In the genomic region with DNA sequence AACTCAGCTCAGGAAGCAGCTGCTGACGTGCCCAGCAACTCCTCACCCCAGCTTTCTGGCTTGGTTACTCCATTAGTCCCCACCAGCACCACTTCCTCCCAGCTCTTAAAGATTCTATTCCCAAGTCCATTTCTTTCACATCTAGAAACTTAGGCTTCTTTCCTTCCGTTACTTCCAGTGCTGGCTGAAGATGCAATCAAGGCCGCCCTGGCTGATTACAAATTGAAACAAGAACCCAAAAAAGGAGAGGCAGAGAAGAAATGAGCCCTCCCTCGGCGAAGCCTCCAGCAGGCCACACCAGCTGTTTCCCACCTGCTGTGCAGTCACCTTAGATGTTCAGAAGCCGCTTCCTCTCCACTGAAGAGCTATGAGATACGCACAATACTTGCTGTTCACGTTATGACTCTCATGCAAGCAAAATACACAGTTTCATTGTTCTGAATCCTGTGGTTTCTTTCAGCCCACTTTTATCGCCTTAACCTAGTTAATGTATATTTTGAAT, we compare ENCODE assay signal across 9 cellular contexts. TPM values are rescaled to one million over a fixed set of nuclear protein-coding genes. Genes with fewer than 3 reads are reported as not detected.
DNase-seq lines count a peak whose midpoint lies in the region; ATAC-seq and TF ChIP-seq lines count a peak whose summit lies in the region.
"Had no signal": no experiment of that assay in that cellular context is flagged by ENCODE, and none has a peak within 500 bp of the region (broad histone marks: within the 10 kb centered on the region; RNA-seq: fewer than 3 reads in every experiment).

No MANE protein-coding gene starts in this region.

- no peak for TF ChIP-seq CTCF in DND-41 (IDR thresholded peaks at IDR 0.05; ENCODE audit: borderline replicate concordance, extremely low read depth, low read length, poor library complexity, severe bottlenecking)
- TF ChIP-seq CTCF in spleen (IDR thresholded peaks at IDR 0.05 in 8 of 11, conservative IDR thresholded peaks at IDR 0.05 in 3 of 11), result no peak
- TF ChIP-seq CTCF in neural progenitor cell (IDR thresholded peaks at IDR 0.05), result no peak

- no peak for TF ChIP-seq POLR2A in spleen (IDR thresholded peaks at IDR 0.05)

- H3K27ac Mint-ChIP-seq in neural progenitor cell, result no peak overlapping the region

- H3K27me3 ChIP-seq in DND-41 (ENCODE audit: insufficient read depth, low read length, poor library complexity), result no peaks in the 10 kb centered on the region
- no peaks in the 10 kb centered on the region for H3K27me3 ChIP-seq in spleen (replicated peaks in 1 of 7)
- H3K27me3 ChIP-seq in neural progenitor cell, result no peaks in the 10 kb centered on the region
- H3K27me3 ChIP-seq: right lobe of liver had no signal

- intact Hi-C loops in spleen (cut with DNase I; ENCODE audit: low total_unique reads), result loop anchor here (5.0 to 10.0 kb wide), 3 partner anchors 96 to 526 kb away; partner anchors contain the start of genes ALKBH2 and UNG

- 39 to 66% (median 61%) methylated on average over 9 of the region's 9 CpGs for WGBS in spleen, 5 donors

- H3K4me1 ChIP-seq in DND-41 (ENCODE audit: insufficient read depth, low read length) (peaks cover 28% of the 10 kb centered on the region), spleen (peaks cover 48 to 97% (median 60%) of the 10 kb centered on the region in 6 donors), neural progenitor cell (no peaks in the 10 kb centered on the region)

- H3K4me3 ChIP-seq in DND-41 (ENCODE audit: low read depth in 1 of 2, low read length in 2 of 2), result no peak overlapping the region
- H3K4me3 ChIP-seq in spleen, result peak overlapping the region in 1 of 8 donors; percentile 3
- H3K4me3 ChIP-seq in neural progenitor cell, result no peak overlapping the region
- H3K4me3 ChIP-seq: right lobe of liver had no signal

- H4K20me1 ChIP-seq in DND-41 (ENCODE audit: insufficient read depth, low read length) (no peaks in the 10 kb centered on the region), neural progenitor cell (ENCODE audit: low read depth) (no peaks in the 10 kb centered on the region)

- no peak overlapping the region for H3K4me3 Mint-ChIP-seq in neural progenitor cell

- H3K4me1 Mint-ChIP-seq in neural progenitor cell, result peaks cover 4% of the 10 kb centered on the region

- H3K27me3 Mint-ChIP-seq in neural progenitor cell (ENCODE audit: insufficient read depth, low read depth), result peaks cover 5% of the 10 kb centered on the region

- no peaks in the 10 kb centered on the region for H3K9me3 ChIP-seq in DND-41 (ENCODE audit: insufficient read depth, low read length, severe bottlenecking)
- H3K9me3 ChIP-seq in spleen, result no peaks in the 10 kb centered on the region
- H3K9me3 ChIP-seq in neural progenitor cell (ENCODE audit: low read depth), result no peaks in the 10 kb centered on the region
- H3K9me3 ChIP-seq: right lobe of liver had no signal

- no peak overlapping the region for H3K27ac ChIP-seq in DND-41 (ENCODE audit: low read length)
- H3K27ac ChIP-seq in spleen, result peak overlapping the region; percentile 41 to 98 (median 72)
- H3K27ac ChIP-seq in neural progenitor cell, result no peak overlapping the region

- no peak overlapping the region for H2AFZ ChIP-seq in DND-41 (ENCODE audit: low read depth, low read length)
- no peak overlapping the region for H2AFZ ChIP-seq in neural progenitor cell (replicated peaks)

- H3K36me3 ChIP-seq in DND-41 (ENCODE audit: insufficient read depth, low read length), result peaks cover 50% of the 10 kb centered on the region
- peaks cover 4 to 66% (median 58%) of the 10 kb centered on the region in 6 donors for H3K36me3 ChIP-seq in spleen
- H3K36me3 ChIP-seq in neural progenitor cell, result peaks cover 6% of the 10 kb centered on the region

- H3K36me3 Mint-ChIP-seq in neural progenitor cell, result peaks cover 13% of the 10 kb centered on the region

- H3K4me2 ChIP-seq in DND-41 (ENCODE audit: insufficient read depth, low read length) (no peak overlapping the region), neural progenitor cell (no peak overlapping the region)

- peaks cover 13% of the 10 kb centered on the region for H3F3A ChIP-seq in neural progenitor cell (ENCODE audit: low read depth)

- no peaks in the 10 kb centered on the region for H3K9me3 Mint-ChIP-seq in neural progenitor cell

- DNase-seq in DND-41 (peak; percentile 75), NCI-H146 treated with DMSO at 0.1 percent for 48 hours (lab: John Stamatoyannopoulos, UW; ENCODE audit: unreplicated experiment) (peak; percentile 7), activated T-helper 1 cell treated with Interleukin-2 at 50 U/mL for 16 hours (ENCODE audit: low read depth) (peak; percentile 43), spleen (peak; percentile 86), neural progenitor cell (ENCODE audit: low spot score) (no peak), GM03348 (ENCODE audit: low spot score) (no peak)

- H3K79me2 ChIP-seq in DND-41 (ENCODE audit: insufficient read depth, low read length), result peaks cover 5% of the 10 kb centered on the region
- H3K79me2 ChIP-seq in neural progenitor cell (ENCODE audit: low read depth), result peaks cover 8% of the 10 kb centered on the region

- H3K9ac ChIP-seq in DND-41 (ENCODE audit: low read depth, low read length) (no peak overlapping the region), neural progenitor cell (no peak overlapping the region)

- ATAC-seq in DND-41 (ENCODE audit: insufficient read depth, low read depth) (peak; percentile 83), GM21619 (IDR thresholded peaks at IDR 0.05; ENCODE audit: unreplicated experiment) (peak; percentile 68), esophagus mucosa (no peak)
- ATAC-seq: right lobe of liver had no signal

RNA-seq across cellular contexts. Expression of gene ISCU, which starts 6.3 kb away (rescaled TPM):
- total RNA-seq in spleen, result 100 to 1,000 TPM in 6 of 7 donors, 10 to 100 TPM in 1; 98.9 to 220 (median 144) TPM
- 100 to 1,000 TPM; 182 to 204 (median 187) TPM for polyA plus RNA-seq in spleen
- total RNA-seq in neural progenitor cell (ENCODE audit: low replicate concordance), result 78.9 TPM in 2 replicates
- total RNA-seq in esophagus mucosa, result 51.2 TPM

RNA-seq across cellular contexts. Expression of gene SART3, which starts 7.7 kb away (rescaled TPM):
- total RNA-seq in spleen (100 to 1,000 TPM in 1 of 7 donors, 10 to 100 TPM in 6; 61.4 to 118 (median 72.1) TPM), neural progenitor cell (ENCODE audit: low replicate concordance) (79.0 and 116 TPM in 2 replicates), esophagus mucosa (25.7 TPM)
- 10 to 100 TPM; 13.1 to 19.8 (median 14.6) TPM for polyA plus RNA-seq in spleen

RNA-seq across cellular contexts. Expression of gene TMEM119, which starts 29.2 kb away (rescaled TPM):
- 10 to 100 TPM in 5 of 7 donors, 1 to 10 TPM in 2; 8.8 to 23.8 (median 14.1) TPM for total RNA-seq in spleen
- polyA plus RNA-seq in spleen, result 10 to 100 TPM; 17.7 to 50.0 (median 34.8) TPM
- 0.97 and 2.0 TPM in 2 replicates for total RNA-seq in neural progenitor cell (ENCODE audit: low replicate concordance)
- total RNA-seq in esophagus mucosa, result 2.0 TPM

RNA-seq across cellular contexts. Expression of gene FICD, which starts 53.6 kb away (rescaled TPM):
- total RNA-seq in spleen, result 10 to 100 TPM in 1 of 7 donors, 1 to 10 TPM in 6; 5.9 to 12.7 (median 8.7) TPM
- polyA plus RNA-seq in spleen, result 1 to 10 TPM; 1.1 to 2.3 (median 1.1) TPM
- total RNA-seq in neural progenitor cell (ENCODE audit: low replicate concordance), result 5.4 and 7.1 TPM in 2 replicates
- 1.1 TPM for total RNA-seq in esophagus mucosa

Comparison
In these comparisons a context has a peak if more than half of its experiments do, and no peak if none do; other contexts are left out.
1. DNase-seq: peak in DND-41 (single experiment), NCI-H146 treated with DMSO at 0.1 percent for 48 hours (single experiment), activated T-helper 1 cell treated with Interleukin-2 at 50 U/mL for 16 hours (single experiment) and spleen (single experiment); none in neural progenitor cell (single experiment) and GM03348 (single experiment).
2. H3K27ac ChIP-seq: peak in spleen (8 of 8); none in DND-41 (single experiment) and neural progenitor cell (single experiment).